1 cellular context compared by ENCODE assay signal in the genomic region with DNA sequence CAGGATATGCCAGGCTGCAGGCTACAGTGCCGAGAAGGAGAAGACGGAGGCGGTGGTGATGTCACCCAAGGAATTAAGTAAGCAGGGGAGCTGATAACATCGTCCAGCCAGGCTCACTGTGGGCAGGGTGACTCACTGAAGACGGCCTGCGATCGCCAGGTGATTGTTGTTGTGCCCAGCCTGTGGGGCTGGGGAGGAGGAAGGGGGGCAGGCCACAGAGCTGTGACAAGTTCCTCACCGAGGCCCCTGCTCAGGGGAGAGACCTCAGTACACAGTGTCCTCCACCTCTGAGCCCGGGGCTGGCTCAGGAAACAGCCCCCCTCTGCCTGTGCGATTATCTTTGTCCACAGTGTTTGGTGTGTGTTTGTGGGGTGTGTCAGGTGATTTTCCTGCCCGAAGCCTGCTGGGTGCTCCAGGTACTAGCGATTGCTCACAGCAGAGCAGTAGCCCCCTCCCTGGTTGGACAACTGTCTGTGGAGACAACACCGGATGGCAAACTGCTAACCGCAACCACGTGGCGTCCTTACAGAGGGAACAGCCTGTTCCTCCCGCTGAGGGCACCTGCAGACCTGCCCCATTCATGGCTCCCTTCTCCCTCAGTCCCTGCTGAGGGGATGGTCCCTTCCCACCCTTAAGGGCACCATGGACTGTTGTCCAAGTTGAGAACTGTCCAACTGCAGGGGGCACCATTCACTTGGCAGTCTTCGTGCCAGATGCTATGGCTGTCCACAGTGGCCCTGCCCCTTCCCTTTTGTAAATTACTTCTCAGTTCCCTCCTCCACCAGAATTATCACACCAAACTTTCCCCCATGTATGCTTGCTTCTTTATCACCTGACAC.
TF ChIP-seq lines count a peak whose summit lies in the region.

No MANE protein-coding gene starts in this region.

TF ChIP-seq in K562, 482 proteins besides CTCF, POLR2A, EP300 and RAD21 (continued from another document and continues in another):
- TF ChIP-seq, protein P1, sequence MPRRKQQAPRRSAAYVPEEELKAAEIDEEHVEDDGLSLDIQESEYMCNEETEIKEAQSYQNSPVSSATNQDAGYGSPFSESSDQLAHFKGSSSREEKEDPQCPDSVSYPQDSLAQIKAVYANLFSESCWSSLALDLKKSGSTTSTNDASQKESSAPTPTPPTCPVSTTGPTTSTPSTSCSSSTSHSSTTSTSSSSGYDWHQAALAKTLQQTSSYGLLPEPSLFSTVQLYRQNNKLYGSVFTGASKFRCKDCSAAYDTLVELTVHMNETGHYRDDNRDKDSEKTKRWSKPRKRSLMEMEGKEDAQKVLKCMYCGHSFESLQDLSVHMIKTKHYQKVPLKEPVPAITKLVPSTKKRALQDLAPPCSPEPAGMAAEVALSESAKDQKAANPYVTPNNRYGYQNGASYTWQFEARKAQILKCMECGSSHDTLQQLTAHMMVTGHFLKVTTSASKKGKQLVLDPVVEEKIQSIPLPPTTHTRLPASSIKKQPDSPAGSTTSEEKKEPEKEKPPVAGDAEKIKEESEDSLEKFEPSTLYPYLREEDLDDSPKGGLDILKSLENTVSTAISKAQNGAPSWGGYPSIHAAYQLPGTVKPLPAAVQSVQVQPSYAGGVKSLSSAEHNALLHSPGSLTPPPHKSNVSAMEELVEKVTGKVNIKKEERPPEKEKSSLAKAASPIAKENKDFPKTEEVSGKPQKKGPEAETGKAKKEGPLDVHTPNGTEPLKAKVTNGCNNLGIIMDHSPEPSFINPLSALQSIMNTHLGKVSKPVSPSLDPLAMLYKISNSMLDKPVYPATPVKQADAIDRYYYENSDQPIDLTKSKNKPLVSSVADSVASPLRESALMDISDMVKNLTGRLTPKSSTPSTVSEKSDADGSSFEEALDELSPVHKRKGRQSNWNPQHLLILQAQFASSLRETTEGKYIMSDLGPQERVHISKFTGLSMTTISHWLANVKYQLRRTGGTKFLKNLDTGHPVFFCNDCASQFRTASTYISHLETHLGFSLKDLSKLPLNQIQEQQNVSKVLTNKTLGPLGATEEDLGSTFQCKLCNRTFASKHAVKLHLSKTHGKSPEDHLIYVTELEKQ (CRISPR knock-in tag; IDR thresholded peaks at IDR 0.05): no peak
- TF ChIP-seq PTTG1 (tag; IDR thresholded peaks at IDR 0.05; ENCODE audit: low read depth): no peak
- TF ChIP-seq TCF3 (CRISPR knock-in tag; IDR thresholded peaks at IDR 0.05): peak; percentile 28; the same call in 1 of the 2 replicates
- TF ChIP-seq FIP1L1 (IDR thresholded peaks at IDR 0.05; ENCODE audit: low read depth, low read length, poor library complexity, severe bottlenecking): no peak
- TF ChIP-seq NEUROD1 (IDR thresholded peaks at IDR 0.05; ENCODE audit: borderline replicate concordance, low read depth, low read length, partially characterized antibody): no peak
- TF ChIP-seq, protein P2, sequence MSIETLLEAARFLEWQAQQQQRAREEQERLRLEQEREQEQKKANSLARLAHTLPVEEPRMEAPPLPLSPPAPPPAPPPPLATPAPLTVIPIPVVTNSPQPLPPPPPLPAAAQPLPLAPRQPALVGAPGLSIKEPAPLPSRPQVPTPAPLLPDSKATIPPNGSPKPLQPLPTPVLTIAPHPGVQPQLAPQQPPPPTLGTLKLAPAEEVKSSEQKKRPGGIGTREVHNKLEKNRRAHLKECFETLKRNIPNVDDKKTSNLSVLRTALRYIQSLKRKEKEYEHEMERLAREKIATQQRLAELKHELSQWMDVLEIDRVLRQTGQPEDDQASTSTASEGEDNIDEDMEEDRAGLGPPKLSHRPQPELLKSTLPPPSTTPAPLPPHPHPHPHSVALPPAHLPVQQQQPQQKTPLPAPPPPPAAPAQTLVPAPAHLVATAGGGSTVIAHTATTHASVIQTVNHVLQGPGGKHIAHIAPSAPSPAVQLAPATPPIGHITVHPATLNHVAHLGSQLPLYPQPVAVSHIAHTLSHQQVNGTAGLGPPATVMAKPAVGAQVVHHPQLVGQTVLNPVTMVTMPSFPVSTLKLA (conservative IDR thresholded peaks at IDR 0.05): peak in 1 of 2 experiments; percentile 47; a peak in 1 of 4 replicates
- TF ChIP-seq DACH1 (IDR thresholded peaks at IDR 0.05; ENCODE audit: partially characterized antibody): peak; percentile 35
- TF ChIP-seq CTBP1 (IDR thresholded peaks at IDR 0.05; ENCODE audit: borderline replicate concordance): peak; percentile 75; the same call in 1 of the 2 replicates
- TF ChIP-seq RBBP5 (IDR thresholded peaks at IDR 0.05; ENCODE audit: borderline replicate concordance, insufficient read depth, low read length, poor library complexity, severe bottlenecking): no peak
- TF ChIP-seq, protein P3, sequence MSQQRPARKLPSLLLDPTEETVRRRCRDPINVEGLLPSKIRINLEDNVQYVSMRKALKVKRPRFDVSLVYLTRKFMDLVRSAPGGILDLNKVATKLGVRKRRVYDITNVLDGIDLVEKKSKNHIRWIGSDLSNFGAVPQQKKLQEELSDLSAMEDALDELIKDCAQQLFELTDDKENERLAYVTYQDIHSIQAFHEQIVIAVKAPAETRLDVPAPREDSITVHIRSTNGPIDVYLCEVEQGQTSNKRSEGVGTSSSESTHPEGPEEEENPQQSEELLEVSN (IDR thresholded peaks at IDR 0.05; ENCODE audit: borderline replicate concordance in 1 of 2, extremely low read depth in 1 of 2, insufficient read depth in 1 of 2, insufficient read length in 1 of 2, low read depth in 1 of 2, low read length in 1 of 2, poor library complexity in 1 of 2, severe bottlenecking in 1 of 2): peak; percentile 56 to 64
- TF ChIP-seq MTA2 (IDR thresholded peaks at IDR 0.05; ENCODE audit: low read depth): no peak
- TF ChIP-seq JUNB (CRISPR knock-in tag; conservative IDR thresholded peaks at IDR 0.05): 0 out of 2 replicates have a peak, but pooled peaks have one; percentile 3
- TF ChIP-seq RBM17 (IDR thresholded peaks at IDR 0.05; ENCODE audit: borderline replicate concordance, low read depth, low read length): no peak
- TF ChIP-seq KLF13 (tag; IDR thresholded peaks at IDR 0.05; ENCODE audit: borderline replicate concordance, low read depth): no peak
- peak; percentile 78; the same call in 1 of the 2 replicates for TF ChIP-seq MYNN (IDR thresholded peaks at IDR 0.05)
- no peak for TF ChIP-seq MYNN (CRISPR knock-in tag; IDR thresholded peaks at IDR 0.05)
- TF ChIP-seq ZKSCAN3 (CRISPR knock-in tag; IDR thresholded peaks at IDR 0.05): no peak
- peak; percentile 86 for TF ChIP-seq ARID1B (IDR thresholded peaks at IDR 0.05)
- TF ChIP-seq FOXA3 (CRISPR knock-in tag; conservative IDR thresholded peaks at IDR 0.05 in 1 of 2, IDR thresholded peaks at IDR 0.05 in 1 of 2): peak in 1 of 2 experiments; percentile 83; a peak in 1 of 4 replicates
- TF ChIP-seq, protein P4, sequence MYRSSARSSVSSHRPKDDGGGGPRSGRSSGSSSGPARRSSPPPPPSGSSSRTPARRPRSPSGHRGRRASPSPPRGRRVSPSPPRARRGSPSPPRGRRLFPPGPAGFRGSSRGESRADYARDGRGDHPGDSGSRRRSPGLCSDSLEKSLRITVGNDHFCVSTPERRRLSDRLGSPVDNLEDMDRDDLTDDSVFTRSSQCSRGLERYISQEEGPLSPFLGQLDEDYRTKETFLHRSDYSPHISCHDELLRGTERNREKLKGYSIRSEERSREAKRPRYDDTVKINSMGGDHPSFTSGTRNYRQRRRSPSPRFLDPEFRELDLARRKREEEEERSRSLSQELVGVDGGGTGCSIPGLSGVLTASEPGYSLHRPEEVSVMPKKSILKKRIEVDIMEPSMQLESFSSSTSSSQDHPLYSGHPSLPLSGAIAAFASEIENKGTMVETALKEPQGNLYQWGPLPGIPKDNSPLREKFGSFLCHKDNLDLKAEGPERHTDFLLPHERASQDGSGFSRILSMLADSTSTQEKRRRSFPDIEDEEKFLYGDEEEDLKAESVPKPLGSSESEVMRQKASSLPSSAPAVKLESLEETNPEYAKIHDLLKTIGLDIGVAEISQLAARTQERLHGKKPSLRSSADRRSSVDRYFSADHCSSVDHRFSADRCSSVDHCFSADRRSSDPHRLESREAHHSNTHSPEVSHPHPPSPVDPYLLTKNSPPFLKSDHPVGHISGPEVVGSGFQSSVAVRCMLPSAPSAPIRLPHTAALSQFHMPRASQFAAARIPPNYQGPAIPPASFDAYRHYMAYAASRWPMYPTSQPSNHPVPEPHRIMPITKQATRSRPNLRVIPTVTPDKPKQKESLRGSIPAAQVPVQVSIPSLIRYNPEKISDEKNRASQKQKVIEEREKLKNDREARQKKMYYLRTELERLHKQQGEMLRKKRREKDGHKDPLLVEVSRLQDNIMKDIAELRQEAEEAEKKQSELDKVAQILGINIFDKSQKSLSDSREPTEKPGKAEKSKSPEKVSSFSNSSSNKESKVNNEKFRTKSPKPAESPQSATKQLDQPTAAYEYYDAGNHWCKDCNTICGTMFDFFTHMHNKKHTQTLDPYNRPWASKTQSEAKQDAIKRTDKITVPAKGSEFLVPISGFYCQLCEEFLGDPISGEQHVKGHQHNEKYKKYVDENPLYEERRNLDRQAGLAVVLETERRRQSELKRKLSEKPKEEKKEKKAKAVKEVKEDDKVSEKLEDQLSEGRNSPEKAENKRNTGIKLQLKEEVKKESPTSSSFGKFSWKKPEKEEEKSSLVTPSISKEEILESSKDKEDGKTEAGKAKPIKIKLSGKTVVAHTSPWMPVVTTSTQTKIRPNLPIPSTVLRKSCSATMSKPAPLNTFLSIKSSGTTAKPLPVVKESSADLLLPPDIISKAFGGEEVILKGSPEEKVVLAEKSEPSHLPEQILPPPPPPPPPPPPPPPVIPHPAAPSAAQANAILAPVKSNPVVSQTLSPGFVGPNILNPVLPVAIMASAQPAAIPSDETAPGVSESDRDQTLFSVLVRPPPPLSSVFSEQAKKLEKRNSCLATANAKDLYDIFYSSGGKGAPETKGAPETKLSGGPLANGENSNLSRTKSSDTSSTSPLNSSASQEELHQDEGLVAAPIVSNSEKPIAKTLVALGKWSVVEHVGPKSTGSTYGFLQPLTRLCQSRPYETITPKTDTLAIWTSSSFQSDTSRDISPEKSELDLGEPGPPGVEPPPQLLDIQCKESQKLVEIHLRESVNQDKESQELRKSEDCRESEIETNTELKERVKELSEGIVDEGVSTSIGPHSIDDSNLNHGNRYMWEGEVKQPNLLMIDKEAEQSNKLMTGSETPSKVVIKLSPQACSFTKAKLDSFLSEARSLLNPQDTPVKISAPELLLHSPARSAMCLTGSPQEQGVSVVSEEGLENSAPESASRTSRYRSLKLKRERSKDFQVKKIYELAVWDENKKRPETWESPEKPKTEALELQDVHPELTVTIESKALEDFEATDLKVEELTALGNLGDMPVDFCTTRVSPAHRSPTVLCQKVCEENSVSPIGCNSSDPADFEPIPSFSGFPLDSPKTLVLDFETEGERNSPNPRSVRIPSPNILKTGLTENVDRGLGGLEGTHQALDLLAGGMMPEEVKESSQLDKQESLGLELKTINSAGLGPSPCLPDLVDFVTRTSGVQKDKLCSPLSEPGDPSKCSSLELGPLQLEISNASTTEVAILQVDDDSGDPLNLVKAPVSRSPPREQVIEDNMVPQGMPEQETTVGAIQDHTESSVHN (IDR thresholded peaks at IDR 0.05; ENCODE audit: borderline replicate concordance in 1 of 2, low read depth in 1 of 2): peak in 1 of 2 experiments; percentile 51; a peak in 1 of 4 replicates
- TF ChIP-seq, protein P5, sequence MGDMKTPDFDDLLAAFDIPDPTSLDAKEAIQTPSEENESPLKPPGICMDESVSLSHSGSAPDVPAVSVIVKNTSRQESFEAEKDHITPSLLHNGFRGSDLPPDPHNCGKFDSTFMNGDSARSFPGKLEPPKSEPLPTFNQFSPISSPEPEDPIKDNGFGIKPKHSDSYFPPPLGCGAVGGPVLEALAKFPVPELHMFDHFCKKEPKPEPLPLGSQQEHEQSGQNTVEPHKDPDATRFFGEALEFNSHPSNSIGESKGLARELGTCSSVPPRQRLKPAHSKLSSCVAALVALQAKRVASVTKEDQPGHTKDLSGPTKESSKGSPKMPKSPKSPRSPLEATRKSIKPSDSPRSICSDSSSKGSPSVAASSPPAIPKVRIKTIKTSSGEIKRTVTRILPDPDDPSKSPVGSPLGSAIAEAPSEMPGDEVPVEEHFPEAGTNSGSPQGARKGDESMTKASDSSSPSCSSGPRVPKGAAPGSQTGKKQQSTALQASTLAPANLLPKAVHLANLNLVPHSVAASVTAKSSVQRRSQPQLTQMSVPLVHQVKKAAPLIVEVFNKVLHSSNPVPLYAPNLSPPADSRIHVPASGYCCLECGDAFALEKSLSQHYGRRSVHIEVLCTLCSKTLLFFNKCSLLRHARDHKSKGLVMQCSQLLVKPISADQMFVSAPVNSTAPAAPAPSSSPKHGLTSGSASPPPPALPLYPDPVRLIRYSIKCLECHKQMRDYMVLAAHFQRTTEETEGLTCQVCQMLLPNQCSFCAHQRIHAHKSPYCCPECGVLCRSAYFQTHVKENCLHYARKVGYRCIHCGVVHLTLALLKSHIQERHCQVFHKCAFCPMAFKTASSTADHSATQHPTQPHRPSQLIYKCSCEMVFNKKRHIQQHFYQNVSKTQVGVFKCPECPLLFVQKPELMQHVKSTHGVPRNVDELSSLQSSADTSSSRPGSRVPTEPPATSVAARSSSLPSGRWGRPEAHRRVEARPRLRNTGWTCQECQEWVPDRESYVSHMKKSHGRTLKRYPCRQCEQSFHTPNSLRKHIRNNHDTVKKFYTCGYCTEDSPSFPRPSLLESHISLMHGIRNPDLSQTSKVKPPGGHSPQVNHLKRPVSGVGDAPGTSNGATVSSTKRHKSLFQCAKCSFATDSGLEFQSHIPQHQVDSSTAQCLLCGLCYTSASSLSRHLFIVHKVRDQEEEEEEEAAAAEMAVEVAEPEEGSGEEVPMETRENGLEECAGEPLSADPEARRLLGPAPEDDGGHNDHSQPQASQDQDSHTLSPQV (IDR thresholded peaks at IDR 0.05): peak; percentile 62
- 0 out of 2 replicates have a peak, but pooled peaks have one; percentile 46 for TF ChIP-seq NFRKB (IDR thresholded peaks at IDR 0.05; ENCODE audit: low read depth)
- TF ChIP-seq RCOR1 (IDR thresholded peaks at IDR 0.05; ENCODE audit: borderline replicate concordance in 1 of 2, low read depth in 2 of 2, low read length in 2 of 2): peak in 1 of 2 experiments; percentile 77; a peak in 2 of 4 replicates
- TF ChIP-seq GATA2 (CRISPR knock-in tag; IDR thresholded peaks at IDR 0.05): peak; percentile 85
- TF ChIP-seq GABPB1 (CRISPR knock-in tag; IDR thresholded peaks at IDR 0.05): peak; percentile 24; the same call in 1 of the 2 replicates
- peak; percentile 60; the same call in 1 of the 2 replicates for TF ChIP-seq MYC (IDR thresholded peaks at IDR 0.05; ENCODE audit: low read depth, low read length)
- no peak for TF ChIP-seq MYC (CRISPR knock-in tag; IDR thresholded peaks at IDR 0.05; ENCODE audit: borderline replicate concordance, low read depth)
- peak in 1 of 2 experiments; percentile 42; a peak in 1 of 4 replicates for TF ChIP-seq HDAC1 (IDR thresholded peaks at IDR 0.05)
- TF ChIP-seq, protein P6, sequence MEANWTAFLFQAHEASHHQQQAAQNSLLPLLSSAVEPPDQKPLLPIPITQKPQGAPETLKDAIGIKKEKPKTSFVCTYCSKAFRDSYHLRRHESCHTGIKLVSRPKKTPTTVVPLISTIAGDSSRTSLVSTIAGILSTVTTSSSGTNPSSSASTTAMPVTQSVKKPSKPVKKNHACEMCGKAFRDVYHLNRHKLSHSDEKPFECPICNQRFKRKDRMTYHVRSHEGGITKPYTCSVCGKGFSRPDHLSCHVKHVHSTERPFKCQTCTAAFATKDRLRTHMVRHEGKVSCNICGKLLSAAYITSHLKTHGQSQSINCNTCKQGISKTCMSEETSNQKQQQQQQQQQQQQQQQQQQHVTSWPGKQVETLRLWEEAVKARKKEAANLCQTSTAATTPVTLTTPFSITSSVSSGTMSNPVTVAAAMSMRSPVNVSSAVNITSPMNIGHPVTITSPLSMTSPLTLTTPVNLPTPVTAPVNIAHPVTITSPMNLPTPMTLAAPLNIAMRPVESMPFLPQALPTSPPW (CRISPR knock-in tag; IDR thresholded peaks at IDR 0.05): peak; percentile 51
- 0 out of 2 replicates have a peak, but pooled peaks have one; percentile 36 for TF ChIP-seq ZNF431 (CRISPR knock-in tag; IDR thresholded peaks at IDR 0.05)
- TF ChIP-seq DIDO1 (tag; IDR thresholded peaks at IDR 0.05; ENCODE audit: low read depth): no peak
- TF ChIP-seq RBFOX2 (IDR thresholded peaks at IDR 0.05; ENCODE audit: low read depth, low read length): 0 out of 2 replicates have a peak, but pooled peaks have one; percentile 35
